8 cellular contexts compared by ENCODE assay signal in genomic region chr11:34105079-34105956, GRCh38. TPM values are rescaled to one million over a fixed set of nuclear protein-coding genes. Genes with fewer than 3 reads are reported as not detected.
A peak's percentile ranks its signal among the peaks of the same experiment; 100 is the strongest.
DNase-seq lines count a peak whose midpoint lies in the region; ATAC-seq and TF ChIP-seq lines count a peak whose summit lies in the region.

TSS of gene NAT10 (plus strand) at chr11:34105629. CDS start at chr11:34108226, 2,597 bp downstream.

- CTCF ChIA-PET in Caco-2 (lab: Charles Lee) = interaction anchor here (0.6 to 1.5 kb wide), 3 partner anchors 54 to 253 kb away, joined by 4 to 7 read pairs (median 7); partner anchors contain the start of genes ABTB2 and CAPRIN1
- CTCF ChIA-PET in activated CD8-positive, alpha-beta memory T cell treated with anti-CD3 and anti-CD28 coated beads for 36 hours (lab: Charles Lee) = interaction anchor here (0.7 to 2.3 kb wide), 7 partner anchors 10 to 253 kb away, joined by 3 to 6 read pairs (median 4); partner anchors contain the start of gene CAPRIN1

- H3K9me3 Mint-ChIP-seq in Caco-2 (ENCODE audit: unreplicated experiment) = no peaks in the 10 kb centered on the region

- ATAC-seq in GM21360 (IDR thresholded peaks at IDR 0.05; ENCODE audit: unreplicated experiment) = peak; percentile 89

- H3K4me1 Mint-ChIP-seq in Caco-2 (ENCODE audit: low read depth, unreplicated experiment) = peaks cover 19% of the 10 kb centered on the region

- H3K4me1 ChIP-seq in Caco-2 = peaks cover 9% of the 10 kb centered on the region
- peaks cover 14% of the 10 kb centered on the region for H3K4me1 ChIP-seq in effector memory CD4-positive, alpha-beta T cell (ENCODE audit: control insufficient read depth, insufficient read depth, low read length, poor library complexity, severe bottlenecking)

- peak within 1 kb of the TSS; percentile 90 for H3K27ac ChIP-seq in effector memory CD4-positive, alpha-beta T cell (ENCODE audit: insufficient read depth, low read length, poor library complexity, severe bottlenecking)

- intact Hi-C loops in Caco-2 (cut with micrococcal nuclease; ENCODE audit: unreplicated experiment) = loop anchor here (1.0 to 5.0 kb wide), 4 partner anchors 54 to 332 kb away; partner anchors contain the start of genes CAPRIN1 and CAT

- peak within 1 kb of the TSS; percentile 95 for H3K27ac Mint-ChIP-seq in Caco-2 (ENCODE audit: unreplicated experiment)

- TSS peak; percentile 99 for BruUV-seq in Caco-2 (replicated peaks; lab: Mats Ljungman, UMichigan)

- H3K4me3 Mint-ChIP-seq in Caco-2 (ENCODE audit: unreplicated experiment) = peak within 1 kb of the TSS; percentile 94

- H3K9me3 ChIP-seq in Caco-2 = no peaks in the 10 kb centered on the region
- H3K9me3 ChIP-seq in effector memory CD4-positive, alpha-beta T cell (ENCODE audit: control insufficient read depth, low read length) = no peaks in the 10 kb centered on the region

- H3K4me3 ChIP-seq in Caco-2 (ENCODE audit: low read depth, low read length) = peak within 1 kb of the TSS; percentile 74
- peak within 1 kb of the TSS; percentile 71 for H3K4me3 ChIP-seq in effector memory CD4-positive, alpha-beta T cell (ENCODE audit: insufficient read depth, low read depth, low read length, poor library complexity, severe bottlenecking)

- POLR2A ChIA-PET in Caco-2 (lab: Charles Lee) = interaction anchor here (0.5 to 2.0 kb wide), 5 partner anchors 16 to 137 kb away, joined by 3 to 14 read pairs (median 4); partner anchors contain the start of gene CAPRIN1
- POLR2A ChIA-PET in activated CD8-positive, alpha-beta memory T cell treated with anti-CD3 and anti-CD28 coated beads for 36 hours (lab: Charles Lee) = interaction anchor here (0.5 to 4.0 kb wide), 7 partner anchors 17 to 253 kb away, joined by 3 to 27 read pairs (median 3); partner anchors contain the start of genes ABTB2 and CAPRIN1

- no peaks in the 10 kb centered on the region; the same call in 1 of the 2 replicates for H3K36me3 ChIP-seq in Caco-2 (ENCODE audit: control insufficient read depth, insufficient read depth, low read length)
- peaks cover 22% of the 10 kb centered on the region for H3K36me3 ChIP-seq in effector memory CD4-positive, alpha-beta T cell (ENCODE audit: control insufficient read depth, insufficient read depth, low read length)

- H3K36me3 Mint-ChIP-seq in Caco-2 (ENCODE audit: insufficient read depth, unreplicated experiment) = peaks cover 90% of the 10 kb centered on the region

- H3K27me3 Mint-ChIP-seq in Caco-2 (ENCODE audit: insufficient read depth, unreplicated experiment) = no peaks in the 10 kb centered on the region

- TF ChIP-seq CTCF in Caco-2 (IDR thresholded peaks at IDR 0.05; ENCODE audit: insufficient read depth in 1 of 2, low read depth in 1 of 2, low read length in 1 of 2, severe bottlenecking in 1 of 2, unreplicated experiment in 1 of 2) = no peak

- no peaks in the 10 kb centered on the region for H3K27me3 ChIP-seq in Caco-2 (replicated peaks; ENCODE audit: control insufficient read depth, insufficient read depth, low read length)
- no peaks in the 10 kb centered on the region for H3K27me3 ChIP-seq in effector memory CD4-positive, alpha-beta T cell (replicated peaks; ENCODE audit: control insufficient read depth, insufficient read depth, low read length, poor library complexity, severe bottlenecking)

- DNase-seq in Caco-2 (peak; percentile 97 to 99), HT1080 (ENCODE audit: low read depth) (peak; percentile 97), NOMO-1 (lab: John Stamatoyannopoulos, UW; ENCODE audit: unreplicated experiment in 2 of 2) (peak; percentile 89 to 97), medulla oblongata (ENCODE audit: extremely low spot score) (peak; percentile 97)
- DNase-seq in effector memory CD4-positive, alpha-beta T cell = peak; percentile 97
- DNase-seq in stimulated activated CD8-positive, alpha-beta memory T cell treated with anti-CD3 and anti-CD28 coated beads, Interleukin-12 subunit alpha, Interleukin-12 subunit beta, amount 100 ng/mL, for 1 hour (ENCODE audit: low read depth) = peak; percentile 97

RNA-seq across cellular contexts. Expression of gene NAT10, which starts in this region (rescaled TPM):
- 91.4 and 101 TPM in 2 replicates for total RNA-seq in Caco-2 (2022)
- total RNA-seq in HT1080 (2014; rRNA removed; shearing (Covaris generic)) = 47.1 and 60.9 TPM in 2 replicates
- 25.5 and 30.7 TPM in 2 replicates for polyA plus RNA-seq in HT1080 (2015; cell fraction: cytosol; rRNA removed)
- polyA plus RNA-seq in HT1080 (2015; cell fraction: nucleus; rRNA removed) = 92.0 and 106 TPM in 2 replicates
- total RNA-seq in activated CD8-positive, alpha-beta memory T cell treated with anti-CD3 and anti-CD28 coated beads for 36 hours = 100 to 1,000 TPM; 154 to 160 TPM

Comparison
In these comparisons a context has a peak if more than half of its experiments do, and no peak if none do; other contexts are left out.
1. Peak in every context shown above with its lines: DNase-seq, ATAC-seq, H3K4me3 ChIP-seq and H3K27ac ChIP-seq.